1 cellular context compared by ENCODE assay signal in genomic region chr6:148864132-148864531, GRCh38.
A peak's percentile ranks its signal among the peaks of the same experiment; 100 is the strongest.
TF ChIP-seq lines count a peak whose summit lies in the region.

No MANE protein-coding gene starts in this region.

TF ChIP-seq in WTC11, 78 proteins besides CTCF, POLR2A, EP300 and RAD21 (continued from another document):
- TF ChIP-seq ZNF281 (CRISPR knock-in tag; IDR thresholded peaks at IDR 0.05), result 0 out of 2 replicates have a peak, but pooled peaks have one; percentile 56
TF ChIP-seq in WTC11: peak in this region for 2; not testable (repeated sequence) for 76.
